Comparison of ENCODE assay signal across 2 cellular contexts in the genomic region with DNA sequence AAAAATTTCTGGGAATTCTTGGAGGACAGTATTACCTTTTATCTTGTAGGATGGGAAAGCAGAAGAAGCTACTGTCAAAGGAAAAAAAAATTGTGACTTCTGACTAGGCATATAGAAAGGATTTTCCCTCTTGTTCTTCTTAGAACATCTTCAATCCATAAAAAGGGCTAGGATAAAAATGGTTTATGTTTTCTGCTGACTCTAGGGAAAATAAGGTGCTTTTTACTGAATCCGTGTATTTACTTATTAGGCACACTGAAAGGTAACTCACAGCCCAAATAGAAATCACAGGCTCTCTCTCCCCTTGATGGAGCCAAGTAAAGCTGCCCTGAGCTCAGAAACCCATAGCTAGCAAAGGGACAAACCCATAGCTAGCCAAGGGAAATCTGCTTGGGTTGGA.
TF ChIP-seq lines count a peak whose summit lies in the region.

No MANE protein-coding gene starts in this region.

TF ChIP-seq in HepG2, 621 proteins besides CTCF, POLR2A, EP300 and RAD21:
- TF ChIP-seq MAFF (IDR thresholded peaks at IDR 0.05; ENCODE audit: low read depth, low read length) (peak; percentile 87), TMF1 (CRISPR knock-in tag; IDR thresholded peaks at IDR 0.05; ENCODE audit: low read depth) (no peak), MAFK (conservative IDR thresholded peaks at IDR 0.05 in 1 of 2, IDR thresholded peaks at IDR 0.05 in 1 of 2; ENCODE audit: low read length in 2 of 2) (peak; percentile 90 to 95), TOPORS (CRISPR knock-in tag; IDR thresholded peaks at IDR 0.05) (no peak)
- TF ChIP-seq, protein P1, sequence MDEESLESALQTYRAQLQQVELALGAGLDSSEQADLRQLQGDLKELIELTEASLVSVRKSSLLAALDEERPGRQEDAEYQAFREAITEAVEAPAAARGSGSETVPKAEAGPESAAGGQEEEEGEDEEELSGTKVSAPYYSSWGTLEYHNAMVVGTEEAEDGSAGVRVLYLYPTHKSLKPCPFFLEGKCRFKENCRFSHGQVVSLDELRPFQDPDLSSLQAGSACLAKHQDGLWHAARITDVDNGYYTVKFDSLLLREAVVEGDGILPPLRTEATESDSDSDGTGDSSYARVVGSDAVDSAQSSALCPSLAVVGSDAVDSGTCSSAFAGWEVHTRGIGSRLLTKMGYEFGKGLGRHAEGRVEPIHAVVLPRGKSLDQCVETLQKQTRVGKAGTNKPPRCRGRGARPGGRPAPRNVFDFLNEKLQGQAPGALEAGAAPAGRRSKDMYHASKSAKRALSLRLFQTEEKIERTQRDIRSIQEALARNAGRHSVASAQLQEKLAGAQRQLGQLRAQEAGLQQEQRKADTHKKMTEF (CRISPR knock-in tag; IDR thresholded peaks at IDR 0.05), result no peak

TF ChIP-seq in K562, 482 proteins besides CTCF, POLR2A, EP300 and RAD21:
- peak; percentile 55; the same call in 1 of the 2 replicates for TF ChIP-seq C11orf30 (IDR thresholded peaks at IDR 0.05; ENCODE audit: low read depth)
- TF ChIP-seq MAFG (tag; conservative IDR thresholded peaks at IDR 0.05), result peak; percentile 49
- peak; percentile 76 for TF ChIP-seq ZNF316 (IDR thresholded peaks at IDR 0.05)
- no peak for TF ChIP-seq NFATC3 (IDR thresholded peaks at IDR 0.05)
- TF ChIP-seq MAFF (IDR thresholded peaks at IDR 0.05; ENCODE audit: low read length), result peak; percentile 46; the same call in 1 of the 2 replicates
